ENCODE assay signal across 27 cellular contexts in the genomic region with DNA sequence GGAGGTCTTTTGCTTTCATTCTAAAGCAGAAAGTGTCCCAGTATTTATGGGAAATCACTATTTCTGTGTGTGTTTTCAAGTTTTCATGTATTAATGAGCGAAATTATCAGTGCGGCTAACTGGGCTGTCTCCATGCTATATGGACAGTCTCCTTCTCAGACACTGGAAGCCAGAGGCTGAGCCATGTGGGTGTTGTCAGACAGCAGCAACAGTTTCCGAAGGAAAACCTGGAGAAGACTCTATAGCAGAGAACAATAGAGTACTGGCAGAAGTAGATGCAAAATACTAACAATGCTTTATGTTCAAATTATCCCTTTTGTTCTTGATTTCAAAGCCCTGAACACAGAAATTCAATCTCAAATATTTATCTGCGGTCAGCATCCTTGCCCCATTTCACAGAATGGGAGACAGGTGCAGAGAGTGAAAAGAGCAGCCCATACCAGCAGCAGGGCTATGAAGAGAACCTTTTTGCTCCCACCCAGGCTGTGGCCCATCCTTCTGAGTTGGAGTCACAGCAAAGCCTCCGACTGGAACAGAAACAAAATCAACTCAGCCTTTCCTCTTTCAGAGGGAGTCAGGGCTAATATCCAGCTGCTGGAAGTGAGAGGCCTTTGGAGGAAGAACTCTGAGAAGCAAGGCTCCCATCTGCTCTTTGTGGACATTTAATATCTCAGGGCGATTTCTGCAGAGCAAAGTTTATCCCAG.
"Had no signal": no experiment of that assay in that cellular context is flagged by ENCODE, and none has a peak within 500 bp of the region (broad histone marks: within the 10 kb centered on the region; RNA-seq: fewer than 3 reads in every experiment).

No MANE protein-coding gene starts in this region.

- H3K4me1 ChIP-seq: ascending aorta had no signal

- H3K4me3 ChIP-seq: ascending aorta, MG63 had no signal

- ATAC-seq: activated CD8-positive, alpha-beta T cell treated with anti-CD3 and anti-CD28 coated beads, Interleukin-2, amount 10 ng/mL, durations not matched to agents 7 days and 5 days; HepG2; PC-3; T-helper 17 cell; WTC11 had no signal

- H3K27ac Mint-ChIP-seq: activated CD8-positive, alpha-beta T cell treated with anti-CD3 and anti-CD28 coated beads, Interleukin-2, amount 10 ng/mL, durations not matched to agents 7 days and 5 days; activated naive CD4-positive, alpha-beta T cell treated with anti-CD3 and anti-CD28 coated beads, Interleukin-2, amount 50 U/mL, for 24 hours; activated T-cell treated with anti-CD3 and anti-CD28 coated beads, Interleukin-2, amount 50 U/mL, for 24 hours; activated T-helper 1 cell treated with anti-CD3 and anti-CD28 coated beads, Interleukin-12 subunit alpha, Interleukin-12 subunit beta, Interleukin-2, Interleukin-4 antibody, amounts not matched to agents 30 ng/mL and 10 ng/mL and 1 ng/mL, durations not matched to agents 14 hours and 24 hours and 36 hours; T-helper 17 cell; WTC11 had no signal

- H3K27me3 Mint-ChIP-seq: activated naive CD4-positive, alpha-beta T cell treated with anti-CD3 and anti-CD28 coated beads, Interleukin-2, amount 50 U/mL, for 24 hours; activated T-cell treated with anti-CD3 and anti-CD28 coated beads, Interleukin-2, amount 50 U/mL, for 24 hours had no signal

- H3K36me3 Mint-ChIP-seq: activated naive CD4-positive, alpha-beta T cell treated with anti-CD3 and anti-CD28 coated beads, Interleukin-2, amount 50 U/mL, for 24 hours; brain; WTC11 had no signal

- H3K9me3 Mint-ChIP-seq: activated naive CD4-positive, alpha-beta T cell treated with anti-CD3 and anti-CD28 coated beads, Interleukin-2, amount 50 U/mL, for 24 hours had no signal

- H3K9me3 ChIP-seq: ascending aorta, MG63 had no signal

- H3K36me3 ChIP-seq: ascending aorta, MG63 had no signal

- H3K4me1 Mint-ChIP-seq: activated naive CD4-positive, alpha-beta T cell treated with anti-CD3 and anti-CD28 coated beads, Interleukin-2, amount 50 U/mL, for 24 hours; T-helper 17 cell had no signal

- H3K27me3 ChIP-seq: ascending aorta, MG63 had no signal

- H3K4me3 Mint-ChIP-seq: activated CD8-positive, alpha-beta T cell treated with anti-CD3 and anti-CD28 coated beads, Interleukin-2, amount 10 ng/mL, durations not matched to agents 7 days and 5 days; activated naive CD4-positive, alpha-beta T cell treated with anti-CD3 and anti-CD28 coated beads, Interleukin-2, amount 50 U/mL, for 24 hours; activated T-cell treated with anti-CD3 and anti-CD28 coated beads, Interleukin-2, amount 50 U/mL, for 24 hours; activated T-helper 1 cell treated with anti-CD3 and anti-CD28 coated beads, Interleukin-12 subunit alpha, Interleukin-12 subunit beta, Interleukin-2, Interleukin-4 antibody, amounts not matched to agents 30 ng/mL and 10 ng/mL and 1 ng/mL, durations not matched to agents 14 hours and 24 hours and 36 hours; brain; T-helper 17 cell; WTC11 had no signal

- DNase-seq: activated CD4-positive, alpha-beta T cell treated with anti-CD3 and anti-CD28 coated beads for 48 hours; activated CD4-positive, alpha-beta T cell treated with anti-CD3 and anti-CD28 coated beads, Interleukin-2, amount 50 U/mL, for 4 hours; activated CD4-positive, CD25-positive, alpha-beta regulatory T cell treated with anti-CD3 and anti-CD28 coated beads, Interleukin-2, amount 50 U/mL, for 72 hours; activated CD8-positive, alpha-beta T cell treated with anti-CD3 and anti-CD28 coated beads, Interleukin-2, amount 10 ng/mL, durations not matched to agents 7 days and 5 days; activated effector memory CD4-positive, alpha-beta T cell treated with Interleukin-2 at 50 U/mL for 16 hours; activated naive CD4-positive, alpha-beta T cell; activated T-cell treated with anti-CD3 and anti-CD28 coated beads, Interleukin-2, amount 50 U/mL, for 24 hours; MG63; MV-4-11; NCI-H1092 treated with DMSO at 0.1 percent for 48 hours; NCI-H1417 treated with DMSO at 0.1 percent for 48 hours; NCI-H187; NCI-H2081; NCI-H2171; NCI-H2227 treated with DMSO at 0.1 percent for 48 hours; NCI-H446 treated with DMSO at 0.1 percent for 48 hours; NCI-H524 treated with DMSO at 0.1 percent for 48 hours; PC-3; SIG-M5; T-helper 17 cell; T-helper 9 cell had no signal

- H3K27ac ChIP-seq: ascending aorta had no signal
